Comparison of ENCODE assay signal across 8 cellular contexts in the genomic region with DNA sequence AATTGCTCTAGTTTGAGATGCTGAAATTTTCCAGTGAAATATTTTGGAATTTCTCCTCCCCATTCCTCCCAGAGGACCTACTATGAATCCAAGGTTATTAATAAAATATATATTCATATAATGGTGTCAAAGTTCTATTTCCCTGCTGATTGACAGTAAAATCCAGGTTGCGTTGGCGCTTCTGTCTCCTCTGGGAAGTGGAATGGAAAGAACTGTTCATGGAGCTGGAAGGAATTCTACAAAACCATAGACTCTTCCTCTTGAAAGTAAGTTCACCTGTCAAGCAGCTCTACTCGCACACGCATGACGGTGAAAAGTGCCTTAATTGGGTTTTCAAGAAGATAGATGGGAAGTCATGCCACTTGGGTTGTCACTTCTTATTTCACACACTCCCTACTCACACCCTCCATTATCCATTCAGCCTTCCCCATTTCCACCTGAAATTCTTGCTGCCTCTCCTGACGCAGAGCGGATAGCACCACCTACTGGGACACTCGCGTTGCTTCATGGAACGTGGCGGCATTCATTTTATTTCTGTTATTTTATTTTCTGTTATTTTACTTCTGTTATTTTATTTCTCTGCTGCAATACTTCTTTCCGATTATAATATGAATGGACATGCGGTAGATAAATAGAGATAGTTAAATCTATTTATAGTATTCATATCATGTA.
A peak's percentile ranks its signal among the peaks of the same experiment; 100 is the strongest.
DNase-seq lines count a peak whose midpoint lies in the region; ATAC-seq, FAIRE-seq and TF ChIP-seq lines count a peak whose summit lies in the region.

No MANE protein-coding gene starts in this region.

- intact Hi-C loops in activated CD4-positive, alpha-beta T cell treated with anti-CD3 and anti-CD28 coated beads for 36 hours (cut with DNase I, micrococcal nuclease), result loop anchor here in 1 of 2 experiments (5.0 kb wide), 1 partner anchor 1330 kb away; no protein-coding TSS in a partner anchor
- intact Hi-C loops in activated CD4-positive, alpha-beta T cell treated with anti-CD3 and anti-CD28 coated beads, Interleukin-2, amount 10 ng/mL, durations not matched to agents 24 days and 14 days (cut with micrococcal nuclease), result no loop called here
- intact Hi-C loops in left ventricle myocardium inferior (cut with micrococcal nuclease), result no loop called here

- POLR2A ChIA-PET in activated CD4-positive, alpha-beta T cell treated with anti-CD3 and anti-CD28 coated beads for 36 hours (lab: Charles Lee), result no interaction called here

- no peak for FAIRE-seq in small intestine (lab: Jason Lieb, UNC)

- H3K27ac ChIP-seq in left ventricle myocardium inferior (replicated peaks) (no peak overlapping the region), small intestine (ENCODE audit: low read depth in 1 of 2, low read length in 1 of 2) (no peak overlapping the region)

- DNase-seq in activated CD4-positive, alpha-beta T cell treated with anti-CD3 and anti-CD28 coated beads for 36 hours, result peak; percentile 5
- DNase-seq in activated CD4-positive, alpha-beta T cell treated with anti-CD3 and anti-CD28 coated beads, Interleukin-2, amount 10 ng/mL, durations not matched to agents 24 days and 14 days, result no peak
- DNase-seq in NOMO-1 treated with DMSO at 0.1 percent for 48 hours (lab: John Stamatoyannopoulos, UW; ENCODE audit: unreplicated experiment) (peak; percentile 22), left ventricle myocardium inferior (peak; percentile 14), type B pancreatic cell (ENCODE audit: extremely low spot score, unreplicated experiment) (no peak), small intestine (no peak), occipital lobe (lab: John Stamatoyannopoulos, UW) (no peak), AG08396 (ENCODE audit: low spot score) (no peak)

- CTCF ChIA-PET in activated CD4-positive, alpha-beta T cell treated with anti-CD3 and anti-CD28 coated beads for 36 hours (lab: Charles Lee), result no interaction called here

- H3K27ac Mint-ChIP-seq in activated CD4-positive, alpha-beta T cell treated with anti-CD3 and anti-CD28 coated beads for 36 hours, result no peak overlapping the region
- H3K27ac Mint-ChIP-seq in activated CD4-positive, alpha-beta T cell treated with anti-CD3 and anti-CD28 coated beads, Interleukin-2, amount 10 ng/mL, durations not matched to agents 24 days and 14 days, result no peak overlapping the region
- H3K27ac Mint-ChIP-seq in type B pancreatic cell, result no peak overlapping the region

- ATAC-seq in activated CD4-positive, alpha-beta T cell treated with anti-CD3 and anti-CD28 coated beads for 36 hours, result no peak

- H3K27me3 Mint-ChIP-seq in activated CD4-positive, alpha-beta T cell treated with anti-CD3 and anti-CD28 coated beads for 36 hours, result no peaks in the 10 kb centered on the region
- H3K27me3 Mint-ChIP-seq in activated CD4-positive, alpha-beta T cell treated with anti-CD3 and anti-CD28 coated beads, Interleukin-2, amount 10 ng/mL, durations not matched to agents 24 days and 14 days, result no peaks in the 10 kb centered on the region
- H3K27me3 Mint-ChIP-seq in type B pancreatic cell, result peaks cover 5% of the 10 kb centered on the region

- H3K9me3 Mint-ChIP-seq in activated CD4-positive, alpha-beta T cell treated with anti-CD3 and anti-CD28 coated beads for 36 hours (ENCODE audit: low read depth), result no peaks in the 10 kb centered on the region
- no peaks in the 10 kb centered on the region for H3K9me3 Mint-ChIP-seq in activated CD4-positive, alpha-beta T cell treated with anti-CD3 and anti-CD28 coated beads, Interleukin-2, amount 10 ng/mL, durations not matched to agents 24 days and 14 days
- no peaks in the 10 kb centered on the region for H3K9me3 Mint-ChIP-seq in type B pancreatic cell

- H3K9me3 ChIP-seq in left ventricle myocardium inferior (replicated peaks) (no peaks in the 10 kb centered on the region), small intestine (ENCODE audit: control insufficient read depth, low read depth) (no peaks in the 10 kb centered on the region)

- H3K36me3 ChIP-seq in left ventricle myocardium inferior, result no peaks in the 10 kb centered on the region
- H3K36me3 ChIP-seq in small intestine (ENCODE audit: control insufficient read depth in 2 of 2, insufficient read depth in 2 of 2, low read length in 2 of 2), result no peaks in the 10 kb centered on the region

- TF ChIP-seq CTCF in left ventricle myocardium inferior (IDR thresholded peaks at IDR 0.05; ENCODE audit: borderline replicate concordance) (peak; percentile 41), type B pancreatic cell (conservative IDR thresholded peaks at IDR 0.05) (peak; percentile 89)

- H3K27me3 ChIP-seq in left ventricle myocardium inferior (ENCODE audit: low read depth) (no peaks in the 10 kb centered on the region), small intestine (ENCODE audit: control insufficient read depth in 2 of 2, insufficient read depth in 2 of 2, low read length in 2 of 2) (no peaks in the 10 kb centered on the region)

- H3K4me3 Mint-ChIP-seq in activated CD4-positive, alpha-beta T cell treated with anti-CD3 and anti-CD28 coated beads for 36 hours, result no peak overlapping the region
- H3K4me3 Mint-ChIP-seq in activated CD4-positive, alpha-beta T cell treated with anti-CD3 and anti-CD28 coated beads, Interleukin-2, amount 10 ng/mL, durations not matched to agents 24 days and 14 days, result no peak overlapping the region
- H3K4me3 Mint-ChIP-seq in type B pancreatic cell, result no peak overlapping the region

- 43 to 46% (median 43%) methylated on average over 13 of the region's 13 CpGs for WGBS in small intestine, 3 donors

- H3K36me3 Mint-ChIP-seq in activated CD4-positive, alpha-beta T cell treated with anti-CD3 and anti-CD28 coated beads for 36 hours (ENCODE audit: low read depth), result no peaks in the 10 kb centered on the region
- no peaks in the 10 kb centered on the region for H3K36me3 Mint-ChIP-seq in activated CD4-positive, alpha-beta T cell treated with anti-CD3 and anti-CD28 coated beads, Interleukin-2, amount 10 ng/mL, durations not matched to agents 24 days and 14 days (ENCODE audit: low read depth)
- no peaks in the 10 kb centered on the region for H3K36me3 Mint-ChIP-seq in type B pancreatic cell

- no peak overlapping the region for H3K4me3 ChIP-seq in left ventricle myocardium inferior
- no peak overlapping the region for H3K4me3 ChIP-seq in small intestine (ENCODE audit: low read depth in 1 of 2, low read length in 2 of 2)

- no peaks in the 10 kb centered on the region for H3K4me1 Mint-ChIP-seq in activated CD4-positive, alpha-beta T cell treated with anti-CD3 and anti-CD28 coated beads for 36 hours
- no peaks in the 10 kb centered on the region for H3K4me1 Mint-ChIP-seq in activated CD4-positive, alpha-beta T cell treated with anti-CD3 and anti-CD28 coated beads, Interleukin-2, amount 10 ng/mL, durations not matched to agents 24 days and 14 days
- H3K4me1 Mint-ChIP-seq in type B pancreatic cell (ENCODE audit: unreplicated experiment), result no peaks in the 10 kb centered on the region

- no peaks in the 10 kb centered on the region for H3K4me1 ChIP-seq in left ventricle myocardium inferior
- no peaks in the 10 kb centered on the region for H3K4me1 ChIP-seq in small intestine (ENCODE audit: control insufficient read depth in 2 of 2, insufficient read depth in 1 of 2, low read depth in 1 of 2, low read length in 1 of 2)

Comparison
In these comparisons a context has a peak if more than half of its experiments do, and no peak if none do; other contexts are left out.
1. DNase-seq: peak in activated CD4-positive, alpha-beta T cell treated with anti-CD3 and anti-CD28 coated beads for 36 hours (single experiment), NOMO-1 treated with DMSO at 0.1 percent for 48 hours (single experiment) and left ventricle myocardium inferior (single experiment); none in activated CD4-positive, alpha-beta T cell treated with anti-CD3 and anti-CD28 coated beads, Interleukin-2, amount 10 ng/mL, durations not matched to agents 24 days and 14 days (single experiment), type B pancreatic cell (single experiment), small intestine (single experiment), occipital lobe (single experiment) and AG08396 (single experiment).